8 cellular contexts compared by ENCODE assay signal in genomic region chr17:60079401-60079861, GRCh38. TPM values are rescaled to one million over a fixed set of nuclear protein-coding genes. Genes with fewer than 3 reads are reported as not detected.
DNase-seq lines count a peak whose midpoint lies in the region; ATAC-seq, FAIRE-seq and TF ChIP-seq lines count a peak whose summit lies in the region.

No MANE protein-coding gene starts in this region.

- H3K4me1 Mint-ChIP-seq in activated CD4-positive, alpha-beta T cell treated with anti-CD3 and anti-CD28 coated beads, Interleukin-2, amount 10 ng/mL, durations not matched to agents 7 days and 5 days = peaks cover 38% of the 10 kb centered on the region

- ATAC-seq in HG03196 (IDR thresholded peaks at IDR 0.05; ENCODE audit: unreplicated experiment) = no peak
- no peak for ATAC-seq in HG02884 (IDR thresholded peaks at IDR 0.05; ENCODE audit: unreplicated experiment)

- H3K4me3 Mint-ChIP-seq in activated CD4-positive, alpha-beta T cell treated with anti-CD3 and anti-CD28 coated beads, Interleukin-2, amount 10 ng/mL, durations not matched to agents 7 days and 5 days = peak overlapping the region; percentile 86

- DNase-seq in activated CD4-positive, alpha-beta T cell treated with anti-CD3 and anti-CD28 coated beads, Interleukin-2, amount 10 ng/mL, durations not matched to agents 7 days and 5 days = no peak
- DNase-seq in activated CD4-positive, alpha-beta T cell treated with anti-CD3 and anti-CD28 coated beads for 4 hours = no peak
- DNase-seq in RWPE1 (ENCODE audit: low spot score) (no peak), endothelial cell of umbilical vein (ENCODE audit: low read depth, low spot score) (peak; percentile 33), NCI-H446 treated with DMSO at 0.1 percent for 48 hours (lab: John Stamatoyannopoulos, UW) (no peak)

- H3K36me3 ChIP-seq in endothelial cell of umbilical vein (ENCODE audit: control insufficient read depth in 2 of 2, extremely low read depth in 1 of 2, insufficient read depth in 2 of 2, low read length in 2 of 2) = peaks cover 2 to 3% of the 10 kb centered on the region in 2 experiments
- H3K36me3 ChIP-seq in neuron (ENCODE audit: insufficient read depth, low read length) = peaks cover 17% of the 10 kb centered on the region

- H3K27me3 ChIP-seq in endothelial cell of umbilical vein (ENCODE audit: control insufficient read depth in 2 of 2, insufficient read depth in 2 of 2, low read length in 2 of 2) (no peaks in the 10 kb centered on the region), neuron (ENCODE audit: insufficient read depth, low read length) (no peaks in the 10 kb centered on the region)

- no peaks in the 10 kb centered on the region for H4K20me1 ChIP-seq in endothelial cell of umbilical vein (replicated peaks; ENCODE audit: control insufficient read depth, extremely low read depth, insufficient read depth, low read length)

- BruUV-seq in endothelial cell of umbilical vein (replicated peaks; lab: Mats Ljungman, UMichigan) = no TSS peak

- H3K36me3 Mint-ChIP-seq in activated CD4-positive, alpha-beta T cell treated with anti-CD3 and anti-CD28 coated beads, Interleukin-2, amount 10 ng/mL, durations not matched to agents 7 days and 5 days (ENCODE audit: low read depth) = peaks cover 11% of the 10 kb centered on the region

- H3K9me3 ChIP-seq in endothelial cell of umbilical vein (replicated peaks; ENCODE audit: control insufficient read depth, insufficient read depth, low read length) (no peaks in the 10 kb centered on the region), neuron (ENCODE audit: low read length) (no peaks in the 10 kb centered on the region)

- H3K9ac ChIP-seq in endothelial cell of umbilical vein (replicated peaks; ENCODE audit: extremely low read depth, insufficient read depth, low read length) = peak overlapping the region; percentile 18

- H3K27ac ChIP-seq in RWPE1 (peak overlapping the region; percentile 93), endothelial cell of umbilical vein (ENCODE audit: insufficient read depth, low read depth, low read length) (no peak overlapping the region)

- peak overlapping the region; percentile 51 to 98 (median 90) for H3K4me3 ChIP-seq in endothelial cell of umbilical vein (replicated peaks in 1 of 3; ENCODE audit: insufficient read depth in 1 of 3, low read depth in 1 of 3, low read length in 3 of 3)
- peak overlapping the region; percentile 64 for H3K4me3 ChIP-seq in neuron (ENCODE audit: low read length)

- intact Hi-C loops in endothelial cell of umbilical vein (cut with micrococcal nuclease) = no loop called here

- no peaks in the 10 kb centered on the region for H3K27me3 Mint-ChIP-seq in activated CD4-positive, alpha-beta T cell treated with anti-CD3 and anti-CD28 coated beads, Interleukin-2, amount 10 ng/mL, durations not matched to agents 7 days and 5 days

- peaks cover 14% of the 10 kb centered on the region for H3K4me1 ChIP-seq in endothelial cell of umbilical vein (ENCODE audit: control insufficient read depth, extremely low read depth, insufficient read depth, low read length)
- H3K4me1 ChIP-seq in neuron (ENCODE audit: insufficient read depth, low read length) = peaks cover 12% of the 10 kb centered on the region

- TF ChIP-seq POLR2A in endothelial cell of umbilical vein (IDR thresholded peaks at IDR 0.05; ENCODE audit: low read depth, low read length) = no peak

- CTCF ChIA-PET in activated CD4-positive, alpha-beta T cell treated with anti-CD3 and anti-CD28 coated beads, Interleukin-2, amount 10 ng/mL, durations not matched to agents 7 days and 5 days (lab: Charles Lee) = interaction anchor here (1.3 kb wide), 1 partner anchor 11 kb away, joined by 3 read pairs; no protein-coding TSS in a partner anchor
- CTCF ChIA-PET in RWPE1 (lab: Yijun Ruan, JAX) (no interaction called here), endothelial cell of umbilical vein (lab: Charles Lee) (interaction anchor here (1.2 kb wide), 1 partner anchor 165 kb away, joined by 3 read pairs; no protein-coding TSS in a partner anchor)

- dilution Hi-C loops in endothelial cell of umbilical vein (cut with MboI; ENCODE audit: extremely low pct_ligation_motif_present, low sequenced_read_pairs) = no loop called here

- H3K9me1 ChIP-seq in endothelial cell of umbilical vein (replicated peaks; ENCODE audit: control insufficient read depth, extremely low read depth, insufficient read depth, low read length) = no peaks in the 10 kb centered on the region

- peak overlapping the region; percentile 11 for H3K27ac Mint-ChIP-seq in activated CD4-positive, alpha-beta T cell treated with anti-CD3 and anti-CD28 coated beads, Interleukin-2, amount 10 ng/mL, durations not matched to agents 7 days and 5 days

- peaks cover 13% of the 10 kb centered on the region for H3K79me2 ChIP-seq in endothelial cell of umbilical vein (ENCODE audit: control insufficient read depth, insufficient read depth, low read length)

- H3K9me3 Mint-ChIP-seq in activated CD4-positive, alpha-beta T cell treated with anti-CD3 and anti-CD28 coated beads, Interleukin-2, amount 10 ng/mL, durations not matched to agents 7 days and 5 days = no peaks in the 10 kb centered on the region

- POLR2A ChIA-PET in activated CD4-positive, alpha-beta T cell treated with anti-CD3 and anti-CD28 coated beads, Interleukin-2, amount 10 ng/mL, durations not matched to agents 7 days and 5 days (lab: Charles Lee) = no interaction called here
- POLR2A ChIA-PET in RWPE1 (lab: Yijun Ruan, JAX; ENCODE audit: low non-redundant PET) = no interaction called here
- POLR2A ChIA-PET in endothelial cell of umbilical vein (lab: Charles Lee) = no interaction called here

- TF ChIP-seq CTCF in RWPE1 (conservative IDR thresholded peaks at IDR 0.05; ENCODE audit: low read depth) (no peak), endothelial cell of umbilical vein (IDR thresholded peaks at IDR 0.05; ENCODE audit: extremely low read depth in 1 of 2, insufficient read depth in 1 of 2, low read depth in 1 of 2, low read length in 2 of 2) (no peak)

- H2AFZ ChIP-seq in endothelial cell of umbilical vein (ENCODE audit: low read depth, low read length) (peak overlapping the region; percentile 77), neuron (ENCODE audit: low read depth, low read length) (no peak overlapping the region)

- peak overlapping the region; percentile 71 for H3K4me2 ChIP-seq in endothelial cell of umbilical vein (ENCODE audit: insufficient read depth, low read length)

- FAIRE-seq in endothelial cell of umbilical vein (lab: Jason Lieb, UNC) = no peak

TF ChIP-seq in endothelial cell of umbilical vein, 7 proteins besides CTCF, POLR2A, EP300 and RAD21:
- no peak for TF ChIP-seq MAX (IDR thresholded peaks at IDR 0.05; ENCODE audit: insufficient read depth, insufficient read length)
- no peak for TF ChIP-seq JUN (IDR thresholded peaks at IDR 0.05; ENCODE audit: borderline replicate concordance, insufficient read depth, insufficient read length, low read depth)
- TF ChIP-seq MYC (IDR thresholded peaks at IDR 0.05; ENCODE audit: low read depth, low read length) = no peak
- TF ChIP-seq GATA2 (IDR thresholded peaks at IDR 0.05; ENCODE audit: insufficient read depth, insufficient read length, low read depth, low read length) = no peak
- no peak for TF ChIP-seq EZH2 (IDR thresholded peaks at IDR 0.05; ENCODE audit: borderline replicate concordance, low read depth, low read length, severe bottlenecking)
- TF ChIP-seq POLR2AphosphoS5 (IDR thresholded peaks at IDR 0.05; ENCODE audit: insufficient read depth, low read depth, low read length) = no peak
- no peak for TF ChIP-seq FOS (IDR thresholded peaks at IDR 0.05; ENCODE audit: borderline replicate concordance, insufficient read depth, low read length)

RNA-seq across cellular contexts. Expression of gene HEATR6, which starts 0.7 kb away (rescaled TPM):
- total RNA-seq in activated CD4-positive, alpha-beta T cell treated with anti-CD3 and anti-CD28 coated beads, Interleukin-2, amount 10 ng/mL, durations not matched to agents 7 days and 5 days = 10 to 100 TPM; 18.7 to 19.0 TPM
- total RNA-seq in endothelial cell of umbilical vein = 16.7 and 17.4 TPM in 2 replicates
- 18.6 and 20.2 TPM in 2 replicates for polyA plus RNA-seq in endothelial cell of umbilical vein
- polyA plus RNA-seq in endothelial cell of umbilical vein (2011; cell fraction: cytosol; rRNA removed) = 11.7 and 13.6 TPM in 2 replicates
- 61.2 and 67.3 TPM in 2 replicates for polyA plus RNA-seq in endothelial cell of umbilical vein (2011; cell fraction: nucleus; rRNA removed)
- polyA plus RNA-seq in endothelial cell of umbilical vein (2012) = 10.9 and 11.6 TPM in 2 replicates
- polyA minus RNA-seq in endothelial cell of umbilical vein = 21.0 and 26.5 TPM in 2 replicates
- 13.0 TPM for polyA minus RNA-seq in endothelial cell of umbilical vein (2011; cell fraction: cytosol; rRNA and poly(A)+ RNA removed)
- 25.1 and 27.9 TPM in 2 replicates for polyA minus RNA-seq in endothelial cell of umbilical vein (2011; cell fraction: nucleus; rRNA and poly(A)+ RNA removed)
